2 cellular contexts compared by ENCODE assay signal in the genomic region with DNA sequence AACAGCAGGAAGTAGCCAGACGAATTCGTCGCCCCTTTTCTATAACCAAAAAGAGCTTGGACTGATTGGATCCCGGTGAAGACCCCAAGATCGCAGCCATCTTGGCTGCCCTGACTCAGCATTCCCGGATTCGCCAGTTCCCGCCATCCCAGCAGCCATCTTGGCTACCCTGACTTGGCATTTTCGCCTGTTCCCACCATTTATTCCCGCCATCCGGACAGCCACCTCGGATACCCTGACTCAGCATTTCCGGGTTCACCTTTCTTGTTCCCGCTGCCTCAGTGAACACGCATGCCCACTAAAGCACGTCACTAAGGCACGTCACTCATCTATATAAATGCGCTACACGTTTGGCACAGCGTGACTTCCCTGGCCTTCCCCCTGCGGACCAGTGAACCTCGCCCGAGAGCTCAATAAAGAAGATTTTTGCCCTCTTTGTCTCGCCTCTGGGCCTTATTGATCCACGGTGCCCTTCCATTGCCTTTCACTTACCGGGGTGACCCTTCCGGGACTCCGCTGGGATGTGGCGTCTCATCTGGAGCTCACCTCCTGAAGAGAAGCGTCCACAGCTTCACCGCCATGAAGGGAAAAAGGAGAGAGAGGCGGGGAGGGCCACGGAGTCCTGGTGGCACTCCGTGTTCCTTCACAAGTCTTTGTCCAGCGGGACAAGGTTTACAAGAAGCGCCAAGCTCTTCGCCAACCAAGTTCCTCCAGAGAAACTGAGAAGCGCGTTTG.
TF ChIP-seq lines count a peak whose summit lies in the region.

No MANE protein-coding gene starts in this region.

TF ChIP-seq in GM23338, 12 proteins besides CTCF, POLR2A, EP300 and RAD21:
- TF ChIP-seq STAT1 (IDR thresholded peaks at IDR 0.05; ENCODE audit: unreplicated experiment) (no peak), EZH2 (IDR thresholded peaks at IDR 0.05; ENCODE audit: low read depth, unreplicated experiment) (no peak), JUNB (IDR thresholded peaks at IDR 0.05; ENCODE audit: unreplicated experiment) (no peak)

TF ChIP-seq in H1, 55 proteins besides CTCF, POLR2A, EP300 and RAD21:
- TF ChIP-seq, protein P1, sequence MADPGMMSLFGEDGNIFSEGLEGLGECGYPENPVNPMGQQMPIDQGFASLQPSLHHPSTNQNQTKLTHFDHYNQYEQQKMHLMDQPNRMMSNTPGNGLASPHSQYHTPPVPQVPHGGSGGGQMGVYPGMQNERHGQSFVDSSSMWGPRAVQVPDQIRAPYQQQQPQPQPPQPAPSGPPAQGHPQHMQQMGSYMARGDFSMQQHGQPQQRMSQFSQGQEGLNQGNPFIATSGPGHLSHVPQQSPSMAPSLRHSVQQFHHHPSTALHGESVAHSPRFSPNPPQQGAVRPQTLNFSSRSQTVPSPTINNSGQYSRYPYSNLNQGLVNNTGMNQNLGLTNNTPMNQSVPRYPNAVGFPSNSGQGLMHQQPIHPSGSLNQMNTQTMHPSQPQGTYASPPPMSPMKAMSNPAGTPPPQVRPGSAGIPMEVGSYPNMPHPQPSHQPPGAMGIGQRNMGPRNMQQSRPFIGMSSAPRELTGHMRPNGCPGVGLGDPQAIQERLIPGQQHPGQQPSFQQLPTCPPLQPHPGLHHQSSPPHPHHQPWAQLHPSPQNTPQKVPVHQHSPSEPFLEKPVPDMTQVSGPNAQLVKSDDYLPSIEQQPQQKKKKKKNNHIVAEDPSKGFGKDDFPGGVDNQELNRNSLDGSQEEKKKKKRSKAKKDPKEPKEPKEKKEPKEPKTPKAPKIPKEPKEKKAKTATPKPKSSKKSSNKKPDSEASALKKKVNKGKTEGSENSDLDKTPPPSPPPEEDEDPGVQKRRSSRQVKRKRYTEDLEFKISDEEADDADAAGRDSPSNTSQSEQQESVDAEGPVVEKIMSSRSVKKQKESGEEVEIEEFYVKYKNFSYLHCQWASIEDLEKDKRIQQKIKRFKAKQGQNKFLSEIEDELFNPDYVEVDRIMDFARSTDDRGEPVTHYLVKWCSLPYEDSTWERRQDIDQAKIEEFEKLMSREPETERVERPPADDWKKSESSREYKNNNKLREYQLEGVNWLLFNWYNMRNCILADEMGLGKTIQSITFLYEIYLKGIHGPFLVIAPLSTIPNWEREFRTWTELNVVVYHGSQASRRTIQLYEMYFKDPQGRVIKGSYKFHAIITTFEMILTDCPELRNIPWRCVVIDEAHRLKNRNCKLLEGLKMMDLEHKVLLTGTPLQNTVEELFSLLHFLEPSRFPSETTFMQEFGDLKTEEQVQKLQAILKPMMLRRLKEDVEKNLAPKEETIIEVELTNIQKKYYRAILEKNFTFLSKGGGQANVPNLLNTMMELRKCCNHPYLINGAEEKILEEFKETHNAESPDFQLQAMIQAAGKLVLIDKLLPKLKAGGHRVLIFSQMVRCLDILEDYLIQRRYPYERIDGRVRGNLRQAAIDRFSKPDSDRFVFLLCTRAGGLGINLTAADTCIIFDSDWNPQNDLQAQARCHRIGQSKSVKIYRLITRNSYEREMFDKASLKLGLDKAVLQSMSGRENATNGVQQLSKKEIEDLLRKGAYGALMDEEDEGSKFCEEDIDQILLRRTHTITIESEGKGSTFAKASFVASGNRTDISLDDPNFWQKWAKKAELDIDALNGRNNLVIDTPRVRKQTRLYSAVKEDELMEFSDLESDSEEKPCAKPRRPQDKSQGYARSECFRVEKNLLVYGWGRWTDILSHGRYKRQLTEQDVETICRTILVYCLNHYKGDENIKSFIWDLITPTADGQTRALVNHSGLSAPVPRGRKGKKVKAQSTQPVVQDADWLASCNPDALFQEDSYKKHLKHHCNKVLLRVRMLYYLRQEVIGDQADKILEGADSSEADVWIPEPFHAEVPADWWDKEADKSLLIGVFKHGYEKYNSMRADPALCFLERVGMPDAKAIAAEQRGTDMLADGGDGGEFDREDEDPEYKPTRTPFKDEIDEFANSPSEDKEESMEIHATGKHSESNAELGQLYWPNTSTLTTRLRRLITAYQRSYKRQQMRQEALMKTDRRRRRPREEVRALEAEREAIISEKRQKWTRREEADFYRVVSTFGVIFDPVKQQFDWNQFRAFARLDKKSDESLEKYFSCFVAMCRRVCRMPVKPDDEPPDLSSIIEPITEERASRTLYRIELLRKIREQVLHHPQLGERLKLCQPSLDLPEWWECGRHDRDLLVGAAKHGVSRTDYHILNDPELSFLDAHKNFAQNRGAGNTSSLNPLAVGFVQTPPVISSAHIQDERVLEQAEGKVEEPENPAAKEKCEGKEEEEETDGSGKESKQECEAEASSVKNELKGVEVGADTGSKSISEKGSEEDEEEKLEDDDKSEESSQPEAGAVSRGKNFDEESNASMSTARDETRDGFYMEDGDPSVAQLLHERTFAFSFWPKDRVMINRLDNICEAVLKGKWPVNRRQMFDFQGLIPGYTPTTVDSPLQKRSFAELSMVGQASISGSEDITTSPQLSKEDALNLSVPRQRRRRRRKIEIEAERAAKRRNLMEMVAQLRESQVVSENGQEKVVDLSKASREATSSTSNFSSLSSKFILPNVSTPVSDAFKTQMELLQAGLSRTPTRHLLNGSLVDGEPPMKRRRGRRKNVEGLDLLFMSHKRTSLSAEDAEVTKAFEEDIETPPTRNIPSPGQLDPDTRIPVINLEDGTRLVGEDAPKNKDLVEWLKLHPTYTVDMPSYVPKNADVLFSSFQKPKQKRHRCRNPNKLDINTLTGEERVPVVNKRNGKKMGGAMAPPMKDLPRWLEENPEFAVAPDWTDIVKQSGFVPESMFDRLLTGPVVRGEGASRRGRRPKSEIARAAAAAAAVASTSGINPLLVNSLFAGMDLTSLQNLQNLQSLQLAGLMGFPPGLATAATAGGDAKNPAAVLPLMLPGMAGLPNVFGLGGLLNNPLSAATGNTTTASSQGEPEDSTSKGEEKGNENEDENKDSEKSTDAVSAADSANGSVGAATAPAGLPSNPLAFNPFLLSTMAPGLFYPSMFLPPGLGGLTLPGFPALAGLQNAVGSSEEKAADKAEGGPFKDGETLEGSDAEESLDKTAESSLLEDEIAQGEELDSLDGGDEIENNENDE (IDR thresholded peaks at IDR 0.05; ENCODE audit: insufficient replicate concordance, low read length) = no peak
- TF ChIP-seq MAFK (IDR thresholded peaks at IDR 0.05; ENCODE audit: low read depth, low read length) (peak; percentile 51; the same call in 1 of the 2 replicates), BACH1 (IDR thresholded peaks at IDR 0.05; ENCODE audit: low read length) (peak; percentile 82; the same call in 1 of the 2 replicates)
